ENCODE assay signal across 1 cellular context in the genomic region with DNA sequence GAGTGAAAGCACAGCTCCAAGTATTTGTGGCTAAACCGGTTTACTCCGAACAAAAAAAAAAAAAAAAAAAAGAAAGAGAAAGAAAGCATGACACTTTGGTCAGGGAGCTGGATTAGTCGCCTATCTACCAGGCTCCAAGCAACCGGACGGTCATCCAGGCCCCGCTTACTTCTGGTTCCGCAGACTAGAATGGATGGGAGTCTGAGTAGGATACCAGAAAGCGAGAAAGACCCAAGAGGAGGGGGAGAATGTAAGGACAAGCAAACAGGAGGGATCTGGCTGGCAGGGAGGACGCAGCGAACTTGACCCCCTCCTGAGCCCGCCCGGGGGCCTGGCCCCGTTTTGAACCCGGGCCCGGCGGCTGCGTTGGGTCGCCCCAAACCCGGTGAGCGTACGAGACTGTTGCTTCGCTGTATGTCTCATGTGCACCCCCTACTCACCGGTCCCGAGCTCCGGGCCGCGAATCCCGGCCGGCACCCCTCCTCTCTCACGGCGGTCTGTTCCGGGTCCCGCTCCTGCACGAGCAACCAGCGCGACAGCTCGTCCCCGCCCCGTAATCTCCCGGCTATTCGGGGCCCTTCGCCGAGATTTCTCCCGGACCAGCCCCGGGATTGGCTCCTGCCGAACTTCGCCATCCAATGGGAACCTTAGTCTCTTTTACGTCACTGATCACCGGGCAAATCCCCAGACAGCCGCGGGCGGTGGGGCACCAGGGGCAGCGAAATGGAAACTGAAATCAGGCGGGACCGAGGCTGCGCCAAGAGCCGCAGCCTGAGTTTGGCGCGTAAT.
TF ChIP-seq lines count a peak whose summit lies in the region.

A gene with protein sequence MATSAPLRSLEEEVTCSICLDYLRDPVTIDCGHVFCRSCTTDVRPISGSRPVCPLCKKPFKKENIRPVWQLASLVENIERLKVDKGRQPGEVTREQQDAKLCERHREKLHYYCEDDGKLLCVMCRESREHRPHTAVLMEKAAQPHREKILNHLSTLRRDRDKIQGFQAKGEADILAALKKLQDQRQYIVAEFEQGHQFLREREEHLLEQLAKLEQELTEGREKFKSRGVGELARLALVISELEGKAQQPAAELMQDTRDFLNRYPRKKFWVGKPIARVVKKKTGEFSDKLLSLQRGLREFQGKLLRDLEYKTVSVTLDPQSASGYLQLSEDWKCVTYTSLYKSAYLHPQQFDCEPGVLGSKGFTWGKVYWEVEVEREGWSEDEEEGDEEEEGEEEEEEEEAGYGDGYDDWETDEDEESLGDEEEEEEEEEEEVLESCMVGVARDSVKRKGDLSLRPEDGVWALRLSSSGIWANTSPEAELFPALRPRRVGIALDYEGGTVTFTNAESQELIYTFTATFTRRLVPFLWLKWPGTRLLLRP (minus strand): TSS at position 542 of the 789 bp plus-strand sequence. CDS start 14,303 bp downstream, outside the sequence.

TF ChIP-seq in HepG2, 621 proteins besides CTCF, POLR2A, EP300 and RAD21 (continued from another document and continues in another):
- peak; percentile 75; the same call in 1 of the 2 replicates for TF ChIP-seq KIAA2018 (CRISPR knock-in tag; IDR thresholded peaks at IDR 0.05; ENCODE audit: borderline replicate concordance)
- TF ChIP-seq NFE2L1 (CRISPR knock-in tag; IDR thresholded peaks at IDR 0.05; ENCODE audit: borderline replicate concordance) = no peak
- no peak for TF ChIP-seq ARID3A (IDR thresholded peaks at IDR 0.05; ENCODE audit: low read depth, low read length)
- TF ChIP-seq PHF21A (CRISPR knock-in tag; IDR thresholded peaks at IDR 0.05) = peak; percentile 100
- 0 out of 2 replicates have a peak, but pooled peaks have one; percentile 86 for TF ChIP-seq U2AF2 (IDR thresholded peaks at IDR 0.05; ENCODE audit: low read depth, low read length)
- no peak for TF ChIP-seq ZFP41 (CRISPR knock-in tag; IDR thresholded peaks at IDR 0.05; ENCODE audit: borderline replicate concordance)
- TF ChIP-seq REPIN1 (CRISPR knock-in tag; IDR thresholded peaks at IDR 0.05; ENCODE audit: borderline replicate concordance, low read depth) = peak; percentile 89
- peak; percentile 16; the same call in 1 of the 2 replicates for TF ChIP-seq ZNF232 (CRISPR knock-in tag; IDR thresholded peaks at IDR 0.05; ENCODE audit: borderline replicate concordance)
- no peak for TF ChIP-seq MTA3 (CRISPR knock-in tag; IDR thresholded peaks at IDR 0.05)
- TF ChIP-seq, protein P1, sequence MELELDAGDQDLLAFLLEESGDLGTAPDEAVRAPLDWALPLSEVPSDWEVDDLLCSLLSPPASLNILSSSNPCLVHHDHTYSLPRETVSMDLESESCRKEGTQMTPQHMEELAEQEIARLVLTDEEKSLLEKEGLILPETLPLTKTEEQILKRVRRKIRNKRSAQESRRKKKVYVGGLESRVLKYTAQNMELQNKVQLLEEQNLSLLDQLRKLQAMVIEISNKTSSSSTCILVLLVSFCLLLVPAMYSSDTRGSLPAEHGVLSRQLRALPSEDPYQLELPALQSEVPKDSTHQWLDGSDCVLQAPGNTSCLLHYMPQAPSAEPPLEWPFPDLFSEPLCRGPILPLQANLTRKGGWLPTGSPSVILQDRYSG (CRISPR knock-in tag; IDR thresholded peaks at IDR 0.05) = no peak
- TF ChIP-seq ZNF556 (CRISPR knock-in tag; IDR thresholded peaks at IDR 0.05; ENCODE audit: borderline replicate concordance) = no peak
- TF ChIP-seq ZNF367 (CRISPR knock-in tag; IDR thresholded peaks at IDR 0.05; ENCODE audit: borderline replicate concordance) = peak; percentile 47; the same call in 1 of the 2 replicates
- no peak for TF ChIP-seq FOSL2 (CRISPR knock-in tag; IDR thresholded peaks at IDR 0.05)
- 0 out of 2 replicates have a peak, but pooled peaks have one; percentile 3 for TF ChIP-seq SIX4 (CRISPR knock-in tag; IDR thresholded peaks at IDR 0.05)
- TF ChIP-seq BRCA1 (CRISPR knock-in tag; IDR thresholded peaks at IDR 0.05) = peak; percentile 57; the same call in 1 of the 2 replicates
- no peak; the same call in 1 of the 2 replicates for TF ChIP-seq ELF4 (CRISPR knock-in tag; IDR thresholded peaks at IDR 0.05; ENCODE audit: borderline replicate concordance)
- no peak for TF ChIP-seq SMAD9 (CRISPR knock-in tag; IDR thresholded peaks at IDR 0.05)
- TF ChIP-seq ZNF350 (CRISPR knock-in tag; IDR thresholded peaks at IDR 0.05; ENCODE audit: borderline replicate concordance, low read depth) = no peak; the same call in 1 of the 2 replicates
- TF ChIP-seq, protein P2, sequence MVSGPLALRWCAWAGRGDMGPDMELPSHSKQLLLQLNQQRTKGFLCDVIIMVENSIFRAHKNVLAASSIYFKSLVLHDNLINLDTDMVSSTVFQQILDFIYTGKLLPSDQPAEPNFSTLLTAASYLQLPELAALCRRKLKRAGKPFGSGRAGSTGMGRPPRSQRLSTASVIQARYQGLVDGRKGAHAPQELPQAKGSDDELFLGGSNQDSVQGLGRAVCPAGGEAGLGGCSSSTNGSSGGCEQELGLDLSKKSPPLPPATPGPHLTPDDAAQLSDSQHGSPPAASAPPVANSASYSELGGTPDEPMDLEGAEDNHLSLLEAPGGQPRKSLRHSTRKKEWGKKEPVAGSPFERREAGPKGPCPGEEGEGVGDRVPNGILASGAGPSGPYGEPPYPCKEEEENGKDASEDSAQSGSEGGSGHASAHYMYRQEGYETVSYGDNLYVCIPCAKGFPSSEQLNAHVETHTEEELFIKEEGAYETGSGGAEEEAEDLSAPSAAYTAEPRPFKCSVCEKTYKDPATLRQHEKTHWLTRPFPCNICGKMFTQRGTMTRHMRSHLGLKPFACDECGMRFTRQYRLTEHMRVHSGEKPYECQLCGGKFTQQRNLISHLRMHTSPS (CRISPR knock-in tag; IDR thresholded peaks at IDR 0.05; ENCODE audit: low read depth) = peak; percentile 10; the same call in 1 of the 2 replicates
- peak; percentile 87 for TF ChIP-seq KMT2B (CRISPR knock-in tag; IDR thresholded peaks at IDR 0.05)
- TF ChIP-seq ZNF761 (CRISPR knock-in tag; conservative IDR thresholded peaks at IDR 0.05) = peak; percentile 94
- TF ChIP-seq, protein P3, sequence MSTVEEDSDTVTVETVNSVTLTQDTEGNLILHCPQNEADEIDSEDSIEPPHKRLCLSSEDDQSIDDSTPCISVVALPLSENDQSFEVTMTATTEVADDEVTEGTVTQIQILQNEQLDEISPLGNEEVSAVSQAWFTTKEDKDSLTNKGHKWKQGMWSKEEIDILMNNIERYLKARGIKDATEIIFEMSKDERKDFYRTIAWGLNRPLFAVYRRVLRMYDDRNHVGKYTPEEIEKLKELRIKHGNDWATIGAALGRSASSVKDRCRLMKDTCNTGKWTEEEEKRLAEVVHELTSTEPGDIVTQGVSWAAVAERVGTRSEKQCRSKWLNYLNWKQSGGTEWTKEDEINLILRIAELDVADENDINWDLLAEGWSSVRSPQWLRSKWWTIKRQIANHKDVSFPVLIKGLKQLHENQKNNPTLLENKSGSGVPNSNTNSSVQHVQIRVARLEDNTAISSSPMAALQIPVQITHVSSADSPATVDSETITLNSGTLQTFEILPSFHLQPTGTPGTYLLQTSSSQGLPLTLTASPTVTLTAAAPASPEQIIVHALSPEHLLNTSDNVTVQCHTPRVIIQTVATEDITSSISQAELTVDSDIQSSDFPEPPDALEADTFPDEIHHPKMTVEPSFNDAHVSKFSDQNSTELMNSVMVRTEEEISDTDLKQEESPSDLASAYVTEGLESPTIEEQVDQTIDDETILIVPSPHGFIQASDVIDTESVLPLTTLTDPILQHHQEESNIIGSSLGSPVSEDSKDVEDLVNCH (CRISPR knock-in tag; IDR thresholded peaks at IDR 0.05) = no peak
- TF ChIP-seq, protein P4, sequence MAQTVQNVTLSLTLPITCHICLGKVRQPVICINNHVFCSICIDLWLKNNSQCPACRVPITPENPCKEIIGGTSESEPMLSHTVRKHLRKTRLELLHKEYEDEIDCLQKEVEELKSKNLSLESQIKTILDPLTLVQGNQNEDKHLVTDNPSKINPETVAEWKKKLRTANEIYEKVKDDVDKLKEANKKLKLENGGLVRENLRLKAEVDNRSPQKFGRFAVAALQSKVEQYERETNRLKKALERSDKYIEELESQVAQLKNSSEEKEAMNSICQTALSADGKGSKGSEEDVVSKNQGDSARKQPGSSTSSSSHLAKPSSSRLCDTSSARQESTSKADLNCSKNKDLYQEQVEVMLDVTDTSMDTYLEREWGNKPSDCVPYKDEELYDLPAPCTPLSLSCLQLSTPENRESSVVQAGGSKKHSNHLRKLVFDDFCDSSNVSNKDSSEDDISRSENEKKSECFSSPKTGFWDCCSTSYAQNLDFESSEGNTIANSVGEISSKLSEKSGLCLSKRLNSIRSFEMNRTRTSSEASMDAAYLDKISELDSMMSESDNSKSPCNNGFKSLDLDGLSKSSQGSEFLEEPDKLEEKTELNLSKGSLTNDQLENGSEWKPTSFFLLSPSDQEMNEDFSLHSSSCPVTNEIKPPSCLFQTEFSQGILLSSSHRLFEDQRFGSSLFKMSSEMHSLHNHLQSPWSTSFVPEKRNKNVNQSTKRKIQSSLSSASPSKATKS (CRISPR knock-in tag; IDR thresholded peaks at IDR 0.05) = no peak
- TF ChIP-seq ZNF383 (CRISPR knock-in tag; IDR thresholded peaks at IDR 0.05; ENCODE audit: borderline replicate concordance) = 0 out of 2 replicates have a peak, but pooled peaks have one; percentile 41
- no peak for TF ChIP-seq FOSL1 (CRISPR knock-in tag; IDR thresholded peaks at IDR 0.05; ENCODE audit: borderline replicate concordance)
- TF ChIP-seq GMEB2 (CRISPR knock-in tag; IDR thresholded peaks at IDR 0.05; ENCODE audit: low read depth) = no peak
- TF ChIP-seq KAT7 (CRISPR knock-in tag; IDR thresholded peaks at IDR 0.05; ENCODE audit: borderline replicate concordance) = peak; percentile 86; the same call in 1 of the 2 replicates
- peak; percentile 82; the same call in 1 of the 2 replicates for TF ChIP-seq ZNF235 (CRISPR knock-in tag; IDR thresholded peaks at IDR 0.05; ENCODE audit: borderline replicate concordance)
- TF ChIP-seq STAG1 (CRISPR knock-in tag; IDR thresholded peaks at IDR 0.05) = no peak
